In genomic region chr16:22886908-22887307, GRCh38 we compare ENCODE assay signal across 24 cellular contexts.
"Had no signal": no experiment of that assay in that cellular context is flagged by ENCODE, and none has a peak within 500 bp of the region (broad histone marks: within the 10 kb centered on the region; RNA-seq: fewer than 3 reads in every experiment).

No MANE protein-coding gene starts in this region.

- H3K4me1 ChIP-seq: esophagus squamous epithelium, lower lobe of right lung, psoas muscle, right lobe of liver, suprapubic skin, transverse colon, vagina had no signal

- H3K27ac ChIP-seq: esophagus squamous epithelium, lower lobe of right lung, ovary, psoas muscle, right lobe of liver, suprapubic skin, transverse colon, vagina had no signal

- DNase-seq: cortex of kidney; effector memory CD8-positive, alpha-beta T cell; erythroblast; esophagus squamous epithelium; hypothalamus; immature natural killer cell; islet precursor cell; kidney glomerular epithelial cell; left colon; left ventricle myocardium superior; lower lobe of right lung; natural killer cell; occipital lobe; ovary; posterior cingulate gyrus; psoas muscle; right lobe of liver; small intestine; stimulated activated CD4-positive, alpha-beta T cell treated with anti-CD3 and anti-CD28 coated beads, Interleukin-15, amount 100 ng/mL, for 24 hours; stimulated activated CD4-positive, alpha-beta T cell treated with anti-CD3 and anti-CD28 coated beads, Interleukin-2, amount 100 ng/mL, for 48 hours; stimulated activated naive B cell treated with anti-CD40 and anti-IgM and Interleukin-4, amounts not matched to agents 10 μg/mL and 1 μg/mL and 100 μg/mL, for 72 hours; transverse colon had no signal

- H3K9me3 ChIP-seq: esophagus squamous epithelium, lower lobe of right lung, ovary, psoas muscle, right lobe of liver, suprapubic skin, transverse colon, vagina had no signal

- H3K4me3 ChIP-seq: esophagus squamous epithelium, lower lobe of right lung, ovary, psoas muscle, right lobe of liver, suprapubic skin, transverse colon, vagina had no signal

- H3K36me3 ChIP-seq: esophagus squamous epithelium, lower lobe of right lung, ovary, right lobe of liver, suprapubic skin, transverse colon, vagina had no signal
